Comparison of ENCODE assay signal across 1 cellular context in the genomic region with DNA sequence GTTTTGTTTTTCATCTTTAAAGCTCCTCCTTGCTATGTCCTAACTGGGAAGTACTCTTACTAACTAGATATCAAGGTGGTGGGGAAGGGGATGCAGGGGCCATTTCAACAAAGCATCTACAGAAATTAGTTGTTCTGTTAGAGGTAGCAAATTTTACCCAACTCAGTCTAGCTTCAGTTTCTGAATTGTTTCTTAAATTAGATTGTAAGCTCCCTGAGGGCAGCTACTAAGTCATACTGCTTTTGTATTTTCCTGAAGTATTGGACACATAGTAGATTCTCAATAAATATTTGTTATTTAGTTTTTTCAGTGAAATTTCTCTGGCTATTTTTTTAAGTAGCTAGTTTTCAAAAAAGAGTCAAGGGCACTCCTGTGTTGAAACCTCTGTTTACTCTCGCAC.
TF ChIP-seq lines count a peak whose summit lies in the region.

No MANE protein-coding gene starts in this region.

TF ChIP-seq in HepG2, 621 proteins besides CTCF, POLR2A, EP300 and RAD21:
- TF ChIP-seq CEBPB (IDR thresholded peaks at IDR 0.05; ENCODE audit: borderline replicate concordance, low read depth, low read length) (no peak), ZNF30 (CRISPR knock-in tag; IDR thresholded peaks at IDR 0.05) (no peak), SMAD3 (CRISPR knock-in tag; IDR thresholded peaks at IDR 0.05) (no peak), ZNF83 (CRISPR knock-in tag; IDR thresholded peaks at IDR 0.05; ENCODE audit: borderline replicate concordance) (no peak)
- TF ChIP-seq, protein P1, sequence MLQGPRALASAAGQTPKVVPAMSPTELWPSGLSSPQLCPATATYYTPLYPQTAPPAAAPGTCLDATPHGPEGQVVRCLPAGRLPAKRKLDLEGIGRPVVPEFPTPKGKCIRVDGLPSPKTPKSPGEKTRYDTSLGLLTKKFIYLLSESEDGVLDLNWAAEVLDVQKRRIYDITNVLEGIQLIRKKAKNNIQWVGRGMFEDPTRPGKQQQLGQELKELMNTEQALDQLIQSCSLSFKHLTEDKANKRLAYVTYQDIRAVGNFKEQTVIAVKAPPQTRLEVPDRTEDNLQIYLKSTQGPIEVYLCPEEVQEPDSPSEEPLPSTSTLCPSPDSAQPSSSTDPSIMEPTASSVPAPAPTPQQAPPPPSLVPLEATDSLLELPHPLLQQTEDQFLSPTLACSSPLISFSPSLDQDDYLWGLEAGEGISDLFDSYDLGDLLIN (CRISPR knock-in tag; IDR thresholded peaks at IDR 0.05; ENCODE audit: borderline replicate concordance) = no peak
- TF ChIP-seq, protein P2, sequence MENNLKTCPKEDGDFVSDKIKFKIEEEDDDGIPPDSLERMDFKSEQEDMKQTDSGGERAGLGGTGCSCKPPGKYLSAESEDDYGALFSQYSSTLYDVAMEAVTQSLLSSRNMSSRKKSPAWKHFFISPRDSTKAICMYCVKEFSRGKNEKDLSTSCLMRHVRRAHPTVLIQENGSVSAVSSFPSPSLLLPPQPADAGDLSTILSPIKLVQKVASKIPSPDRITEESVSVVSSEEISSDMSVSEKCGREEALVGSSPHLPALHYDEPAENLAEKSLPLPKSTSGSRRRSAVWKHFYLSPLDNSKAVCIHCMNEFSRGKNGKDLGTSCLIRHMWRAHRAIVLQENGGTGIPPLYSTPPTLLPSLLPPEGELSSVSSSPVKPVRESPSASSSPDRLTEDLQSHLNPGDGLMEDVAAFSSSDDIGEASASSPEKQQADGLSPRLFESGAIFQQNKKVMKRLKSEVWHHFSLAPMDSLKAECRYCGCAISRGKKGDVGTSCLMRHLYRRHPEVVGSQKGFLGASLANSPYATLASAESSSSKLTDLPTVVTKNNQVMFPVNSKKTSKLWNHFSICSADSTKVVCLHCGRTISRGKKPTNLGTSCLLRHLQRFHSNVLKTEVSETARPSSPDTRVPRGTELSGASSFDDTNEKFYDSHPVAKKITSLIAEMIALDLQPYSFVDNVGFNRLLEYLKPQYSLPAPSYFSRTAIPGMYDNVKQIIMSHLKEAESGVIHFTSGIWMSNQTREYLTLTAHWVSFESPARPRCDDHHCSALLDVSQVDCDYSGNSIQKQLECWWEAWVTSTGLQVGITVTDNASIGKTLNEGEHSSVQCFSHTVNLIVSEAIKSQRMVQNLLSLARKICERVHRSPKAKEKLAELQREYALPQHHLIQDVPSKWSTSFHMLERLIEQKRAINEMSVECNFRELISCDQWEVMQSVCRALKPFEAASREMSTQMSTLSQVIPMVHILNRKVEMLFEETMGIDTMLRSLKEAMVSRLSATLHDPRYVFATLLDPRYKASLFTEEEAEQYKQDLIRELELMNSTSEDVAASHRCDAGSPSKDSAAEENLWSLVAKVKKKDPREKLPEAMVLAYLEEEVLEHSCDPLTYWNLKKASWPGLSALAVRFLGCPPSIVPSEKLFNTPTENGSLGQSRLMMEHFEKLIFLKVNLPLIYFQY (CRISPR knock-in tag; IDR thresholded peaks at IDR 0.05; ENCODE audit: borderline replicate concordance) = no peak
- TF ChIP-seq, protein P3, sequence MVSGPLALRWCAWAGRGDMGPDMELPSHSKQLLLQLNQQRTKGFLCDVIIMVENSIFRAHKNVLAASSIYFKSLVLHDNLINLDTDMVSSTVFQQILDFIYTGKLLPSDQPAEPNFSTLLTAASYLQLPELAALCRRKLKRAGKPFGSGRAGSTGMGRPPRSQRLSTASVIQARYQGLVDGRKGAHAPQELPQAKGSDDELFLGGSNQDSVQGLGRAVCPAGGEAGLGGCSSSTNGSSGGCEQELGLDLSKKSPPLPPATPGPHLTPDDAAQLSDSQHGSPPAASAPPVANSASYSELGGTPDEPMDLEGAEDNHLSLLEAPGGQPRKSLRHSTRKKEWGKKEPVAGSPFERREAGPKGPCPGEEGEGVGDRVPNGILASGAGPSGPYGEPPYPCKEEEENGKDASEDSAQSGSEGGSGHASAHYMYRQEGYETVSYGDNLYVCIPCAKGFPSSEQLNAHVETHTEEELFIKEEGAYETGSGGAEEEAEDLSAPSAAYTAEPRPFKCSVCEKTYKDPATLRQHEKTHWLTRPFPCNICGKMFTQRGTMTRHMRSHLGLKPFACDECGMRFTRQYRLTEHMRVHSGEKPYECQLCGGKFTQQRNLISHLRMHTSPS (CRISPR knock-in tag; IDR thresholded peaks at IDR 0.05; ENCODE audit: low read depth) = no peak
- TF ChIP-seq, protein P4, sequence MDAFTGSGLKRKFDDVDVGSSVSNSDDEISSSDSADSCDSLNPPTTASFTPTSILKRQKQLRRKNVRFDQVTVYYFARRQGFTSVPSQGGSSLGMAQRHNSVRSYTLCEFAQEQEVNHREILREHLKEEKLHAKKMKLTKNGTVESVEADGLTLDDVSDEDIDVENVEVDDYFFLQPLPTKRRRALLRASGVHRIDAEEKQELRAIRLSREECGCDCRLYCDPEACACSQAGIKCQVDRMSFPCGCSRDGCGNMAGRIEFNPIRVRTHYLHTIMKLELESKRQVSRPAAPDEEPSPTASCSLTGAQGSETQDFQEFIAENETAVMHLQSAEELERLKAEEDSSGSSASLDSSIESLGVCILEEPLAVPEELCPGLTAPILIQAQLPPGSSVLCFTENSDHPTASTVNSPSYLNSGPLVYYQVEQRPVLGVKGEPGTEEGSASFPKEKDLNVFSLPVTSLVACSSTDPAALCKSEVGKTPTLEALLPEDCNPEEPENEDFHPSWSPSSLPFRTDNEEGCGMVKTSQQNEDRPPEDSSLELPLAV (CRISPR knock-in tag; conservative IDR thresholded peaks at IDR 0.05; ENCODE audit: low read depth) = no peak
- TF ChIP-seq, protein P5, sequence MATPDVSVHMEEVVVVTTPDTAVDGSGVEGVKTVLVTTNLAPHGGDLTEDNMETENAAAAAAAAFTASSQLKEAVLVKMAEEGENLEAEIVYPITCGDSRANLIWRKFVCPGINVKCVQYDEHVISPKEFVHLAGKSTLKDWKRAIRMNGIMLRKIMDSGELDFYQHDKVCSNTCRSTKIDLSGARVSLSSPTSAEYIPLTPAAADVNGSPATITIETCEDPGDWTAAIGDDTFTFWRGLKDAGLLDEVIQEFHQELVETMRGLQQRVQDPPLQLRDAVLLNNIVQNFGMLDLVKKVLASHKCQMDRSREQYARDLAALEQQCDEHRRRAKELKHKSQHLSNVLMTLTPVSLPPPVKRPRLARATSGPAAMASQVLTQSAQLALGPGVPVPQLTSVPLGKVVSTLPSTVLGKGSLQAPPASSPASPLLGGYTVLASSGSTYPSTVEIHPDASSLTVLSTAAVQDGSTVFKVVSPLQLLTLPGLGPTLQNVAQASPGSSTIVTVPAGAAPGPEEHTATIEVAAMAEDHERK (CRISPR knock-in tag; IDR thresholded peaks at IDR 0.05; ENCODE audit: low read depth) = no peak
TF ChIP-seq in HepG2: peak in this region for 0.
